ENCODE assay signal across 16 cellular contexts in the genomic region with DNA sequence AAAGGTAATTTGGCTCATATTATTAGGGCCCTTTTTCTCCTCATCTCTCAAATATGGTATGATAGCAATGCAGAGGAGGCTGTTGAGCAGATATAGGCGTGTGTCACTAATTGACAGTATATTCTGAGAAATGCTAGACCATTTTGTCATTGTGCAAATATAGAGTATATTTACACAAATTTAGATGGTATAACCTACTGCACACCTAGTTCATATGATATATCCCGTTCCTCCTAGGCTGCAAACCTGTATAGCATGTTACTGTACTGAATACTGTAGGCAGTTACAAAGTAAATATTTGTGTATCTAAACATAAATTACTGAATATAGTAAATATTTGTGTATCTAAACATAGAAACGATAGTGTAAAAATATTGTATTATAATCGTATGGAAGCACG.
DNase-seq lines count a peak whose midpoint lies in the region; TF ChIP-seq lines count a peak whose summit lies in the region.
"Had no signal": no experiment of that assay in that cellular context is flagged by ENCODE, and none has a peak within 500 bp of the region (broad histone marks: within the 10 kb centered on the region; RNA-seq: fewer than 3 reads in every experiment).

No MANE protein-coding gene starts in this region.

- H3K4me3 ChIP-seq in LNCaP clone FGC (ENCODE audit: low read depth, low read length) = no peak overlapping the region; the same call in 1 of the 2 replicates
- H3K4me3 ChIP-seq: BLaER1 had no signal

- DNase-seq in DMS53 (lab: John Stamatoyannopoulos, UW) = peak; percentile 44
- no peak for DNase-seq in DMS53 treated with DMSO at 0.1 percent for 48 hours (lab: John Stamatoyannopoulos, UW; ENCODE audit: unreplicated experiment)
- peak; percentile 64 for DNase-seq in LNCaP clone FGC (ENCODE audit: low read depth)
- no peak for DNase-seq in SW480 (ENCODE audit: low spot score)
- no peak for DNase-seq in stimulated activated CD8-positive, alpha-beta memory T cell treated with anti-CD3 and anti-CD28 coated beads, Interleukin-4, amount 100 ng/mL, for 48 hours
- DNase-seq: 8988T; ACHN; BE2C; C1 segment of cervical spinal cord; Caco-2; Calu3; CD4-positive, alpha-beta T cell; CD8-positive, alpha-beta T cell; DMS79 treated with DMSO at 0.1 percent for 48 hours; GF-D8 had no signal

- no peak for TF ChIP-seq CTCF in LNCaP clone FGC (IDR thresholded peaks at IDR 0.05; ENCODE audit: control insufficient read depth, extremely low read depth, insufficient read depth)

Comparison
In these comparisons a context has a peak if more than half of its experiments do, and no peak if none do; other contexts are left out.
1. DNase-seq: peak in DMS53 (single experiment) and LNCaP clone FGC (single experiment); none in DMS53 treated with DMSO at 0.1 percent for 48 hours (single experiment), SW480 (single experiment) and stimulated activated CD8-positive, alpha-beta memory T cell treated with anti-CD3 and anti-CD28 coated beads, Interleukin-4, amount 100 ng/mL, for 48 hours (single experiment).